Comparison of ENCODE assay signal across 15 cellular contexts in genomic region chr16:30131869-30132475, GRCh38. TPM values are rescaled to one million over a fixed set of nuclear protein-coding genes. Genes with fewer than 3 reads are reported as not detected.
DNase-seq lines count a peak whose midpoint lies in the region; ATAC-seq, FAIRE-seq and TF ChIP-seq lines count a peak whose summit lies in the region.
"Had no signal": no experiment of that assay in that cellular context is flagged by ENCODE, and none has a peak within 500 bp of the region (broad histone marks: within the 10 kb centered on the region; RNA-seq: fewer than 3 reads in every experiment).

No MANE protein-coding gene starts in this region.

- H3K27ac Mint-ChIP-seq in activated CD4-positive, alpha-beta T cell treated with anti-CD3 and anti-CD28 coated beads, Interleukin-2, amount 10 ng/mL, durations not matched to agents 24 days and 14 days, result peak overlapping the region; percentile 51
- H3K27ac Mint-ChIP-seq in activated CD4-positive, alpha-beta T cell treated with anti-CD3 and anti-CD28 coated beads for 36 hours, result no peak overlapping the region
- H3K27ac Mint-ChIP-seq: activated naive CD4-positive, alpha-beta T cell treated with anti-CD3 and anti-CD28 coated beads, Interleukin-2, amount 50 U/mL, for 24 hours; mesothelial cell of epicardium; progenitor cell of endocrine pancreas had no signal

- no peak for DNase-seq in activated CD4-positive, alpha-beta T cell treated with anti-CD3 and anti-CD28 coated beads, Interleukin-2, amount 10 ng/mL, durations not matched to agents 24 days and 14 days
- DNase-seq in activated CD4-positive, alpha-beta T cell treated with anti-CD3 and anti-CD28 coated beads for 36 hours, result no peak
- DNase-seq in NCI-H187 (lab: John Stamatoyannopoulos, UW) (peak; percentile 17 to 65), RPMI8226 (peak; percentile 70), lung (ENCODE audit: low spot score) (no peak), glomerular visceral epithelial cell (ENCODE audit: extremely low spot score) (no peak), iPS-NIHi11 (ENCODE audit: low spot score) (no peak), RCC 7860 (ENCODE audit: low spot score) (no peak)
- DNase-seq: activated CD4-positive, alpha-beta T cell treated with anti-CD3 and anti-CD28 coated beads for 4 hours; erythroblast; Karpas-422 had no signal

- POLR2A ChIA-PET in activated CD4-positive, alpha-beta T cell treated with anti-CD3 and anti-CD28 coated beads for 36 hours (lab: Charles Lee), result no interaction called here

- H3K4me1 Mint-ChIP-seq in activated CD4-positive, alpha-beta T cell treated with anti-CD3 and anti-CD28 coated beads, Interleukin-2, amount 10 ng/mL, durations not matched to agents 24 days and 14 days, result peaks cover 4% of the 10 kb centered on the region
- no peaks in the 10 kb centered on the region for H3K4me1 Mint-ChIP-seq in activated CD4-positive, alpha-beta T cell treated with anti-CD3 and anti-CD28 coated beads for 36 hours
- H3K4me1 Mint-ChIP-seq: mesothelial cell of epicardium had no signal

- TF ChIP-seq CTCF in lung (IDR thresholded peaks at IDR 0.05; ENCODE audit: control extremely low read depth, extremely low read depth), result no peak

- peaks cover 0 to 1% of the 10 kb centered on the region in 2 donors for H3K4me1 ChIP-seq in lung (ENCODE audit: control insufficient read depth in 2 of 2, insufficient read depth in 2 of 2, low read length in 2 of 2)

- no peaks in the 10 kb centered on the region for H3K27me3 Mint-ChIP-seq in activated CD4-positive, alpha-beta T cell treated with anti-CD3 and anti-CD28 coated beads, Interleukin-2, amount 10 ng/mL, durations not matched to agents 24 days and 14 days
- no peaks in the 10 kb centered on the region for H3K27me3 Mint-ChIP-seq in activated CD4-positive, alpha-beta T cell treated with anti-CD3 and anti-CD28 coated beads for 36 hours
- H3K27me3 Mint-ChIP-seq: activated naive CD4-positive, alpha-beta T cell treated with anti-CD3 and anti-CD28 coated beads, Interleukin-2, amount 50 U/mL, for 24 hours; progenitor cell of endocrine pancreas had no signal

- no peaks in the 10 kb centered on the region for H3K9me3 ChIP-seq in lung (ENCODE audit: control insufficient read depth in 2 of 2, insufficient read depth in 1 of 2, low read length in 1 of 2)

- no peaks in the 10 kb centered on the region for H3K9me3 Mint-ChIP-seq in activated CD4-positive, alpha-beta T cell treated with anti-CD3 and anti-CD28 coated beads, Interleukin-2, amount 10 ng/mL, durations not matched to agents 24 days and 14 days
- H3K9me3 Mint-ChIP-seq in activated CD4-positive, alpha-beta T cell treated with anti-CD3 and anti-CD28 coated beads for 36 hours (ENCODE audit: low read depth), result no peaks in the 10 kb centered on the region
- H3K9me3 Mint-ChIP-seq: activated naive CD4-positive, alpha-beta T cell treated with anti-CD3 and anti-CD28 coated beads, Interleukin-2, amount 50 U/mL, for 24 hours; mesothelial cell of epicardium had no signal

- no peaks in the 10 kb centered on the region for H3K27me3 ChIP-seq in lung (ENCODE audit: control insufficient read depth, insufficient read depth)

- H3K4me3 ChIP-seq in lung, result no peak overlapping the region

- no peak for ATAC-seq in activated CD4-positive, alpha-beta T cell treated with anti-CD3 and anti-CD28 coated beads for 36 hours
- peak; percentile 27 for ATAC-seq in lung (ENCODE audit: insufficient read depth, low FRiP score)

- WGBS in lung, 2 donors, result 58 to 79% methylated on average over 4 of the region's 4 CpGs

- no peak for FAIRE-seq in RCC 7860 (lab: Jason Lieb, UNC)

- no peak overlapping the region for H3K4me3 Mint-ChIP-seq in activated CD4-positive, alpha-beta T cell treated with anti-CD3 and anti-CD28 coated beads, Interleukin-2, amount 10 ng/mL, durations not matched to agents 24 days and 14 days
- no peak overlapping the region for H3K4me3 Mint-ChIP-seq in activated CD4-positive, alpha-beta T cell treated with anti-CD3 and anti-CD28 coated beads for 36 hours
- H3K4me3 Mint-ChIP-seq: activated naive CD4-positive, alpha-beta T cell treated with anti-CD3 and anti-CD28 coated beads, Interleukin-2, amount 50 U/mL, for 24 hours; mesothelial cell of epicardium had no signal

- H3K27ac ChIP-seq in lung (ENCODE audit: low read depth in 1 of 2, low read length in 1 of 2), result no peak overlapping the region

- H3K36me3 Mint-ChIP-seq in activated CD4-positive, alpha-beta T cell treated with anti-CD3 and anti-CD28 coated beads, Interleukin-2, amount 10 ng/mL, durations not matched to agents 24 days and 14 days (ENCODE audit: low read depth), result peaks cover 3% of the 10 kb centered on the region
- H3K36me3 Mint-ChIP-seq in activated CD4-positive, alpha-beta T cell treated with anti-CD3 and anti-CD28 coated beads for 36 hours (ENCODE audit: low read depth), result no peaks in the 10 kb centered on the region
- H3K36me3 Mint-ChIP-seq: activated naive CD4-positive, alpha-beta T cell treated with anti-CD3 and anti-CD28 coated beads, Interleukin-2, amount 50 U/mL, for 24 hours; mesothelial cell of epicardium had no signal

- CTCF ChIA-PET in activated CD4-positive, alpha-beta T cell treated with anti-CD3 and anti-CD28 coated beads for 36 hours (lab: Charles Lee), result no interaction called here

- intact Hi-C loops in activated CD4-positive, alpha-beta T cell treated with anti-CD3 and anti-CD28 coated beads, Interleukin-2, amount 10 ng/mL, durations not matched to agents 24 days and 14 days (cut with micrococcal nuclease), result no loop called here
- intact Hi-C loops in activated CD4-positive, alpha-beta T cell treated with anti-CD3 and anti-CD28 coated beads for 36 hours (cut with DNase I, micrococcal nuclease), result no loop called here

- H3K36me3 ChIP-seq in lung (ENCODE audit: control insufficient read depth in 2 of 2, insufficient read depth in 2 of 2, low read length in 2 of 2), result no peaks in the 10 kb centered on the region

RNA-seq across cellular contexts. Expression of gene MAPK3, which starts 9.0 kb away (rescaled TPM):
- total RNA-seq in activated CD4-positive, alpha-beta T cell treated with anti-CD3 and anti-CD28 coated beads, Interleukin-2, amount 10 ng/mL, durations not matched to agents 24 days and 14 days, result 53.9 and 56.4 TPM in 2 replicates
- 10 to 100 TPM; 59.0 to 81.7 TPM for total RNA-seq in activated CD4-positive, alpha-beta T cell treated with anti-CD3 and anti-CD28 coated beads for 36 hours
- total RNA-seq in lung, result 10 to 100 TPM; 50.3 to 96.7 TPM
- 10 to 100 TPM; 65.7 to 83.8 TPM for polyA plus RNA-seq in lung

RNA-seq across cellular contexts. Expression of gene GDPD3, which starts 18.6 kb away (rescaled TPM):
- total RNA-seq in activated CD4-positive, alpha-beta T cell treated with anti-CD3 and anti-CD28 coated beads, Interleukin-2, amount 10 ng/mL, durations not matched to agents 24 days and 14 days, result 6.0 and 6.6 TPM in 2 replicates
- 1 to 10 TPM; 6.1 to 7.0 TPM for total RNA-seq in activated CD4-positive, alpha-beta T cell treated with anti-CD3 and anti-CD28 coated beads for 36 hours
- total RNA-seq in lung, result 1 to 10 TPM; 5.1 to 5.8 TPM
- 1 to 10 TPM; 4.1 to 6.0 TPM for polyA plus RNA-seq in lung

RNA-seq across cellular contexts. Expression of gene YPEL3, which starts 36.0 kb away (rescaled TPM):
- 11.8 and 11.9 TPM in 2 replicates for total RNA-seq in activated CD4-positive, alpha-beta T cell treated with anti-CD3 and anti-CD28 coated beads, Interleukin-2, amount 10 ng/mL, durations not matched to agents 24 days and 14 days
- 10 to 100 TPM; 17.4 to 19.1 TPM for total RNA-seq in activated CD4-positive, alpha-beta T cell treated with anti-CD3 and anti-CD28 coated beads for 36 hours
- total RNA-seq in lung, result 10 to 100 TPM; 56.2 to 69.0 TPM
- 100 to 1,000 TPM; 118 to 208 TPM for polyA plus RNA-seq in lung

RNA-seq across cellular contexts. Expression of gene TBX6, which starts 40.2 kb away (rescaled TPM):
- total RNA-seq in activated CD4-positive, alpha-beta T cell treated with anti-CD3 and anti-CD28 coated beads, Interleukin-2, amount 10 ng/mL, durations not matched to agents 24 days and 14 days, result 2.1 TPM in 2 replicates
- 1 to 10 TPM; 2.7 to 3.0 TPM for total RNA-seq in activated CD4-positive, alpha-beta T cell treated with anti-CD3 and anti-CD28 coated beads for 36 hours
- 1 to 10 TPM in 1 of 2 donors, under 1 TPM in 1; 0.60 to 1.7 TPM for total RNA-seq in lung
- polyA plus RNA-seq in lung, result 1 to 10 TPM; 1.1 to 1.6 TPM
- polyA plus RNA-seq: AG04450 had no signal

RNA-seq across cellular contexts. Expression of gene CORO1A, which starts 51.4 kb away (rescaled TPM):
- total RNA-seq in activated CD4-positive, alpha-beta T cell treated with anti-CD3 and anti-CD28 coated beads, Interleukin-2, amount 10 ng/mL, durations not matched to agents 24 days and 14 days, result 748 and 758 TPM in 2 replicates
- 1,000 to 10,000 TPM in 1 of 2 experiments, 100 to 1,000 TPM in 1; 997 to 1,175 TPM for total RNA-seq in activated CD4-positive, alpha-beta T cell treated with anti-CD3 and anti-CD28 coated beads for 36 hours
- total RNA-seq in lung, result 100 to 1,000 TPM in 1 of 2 donors, 10 to 100 TPM in 1; 47.7 to 143 TPM
- polyA plus RNA-seq in lung, result 100 to 1,000 TPM in 1 of 2 donors, 10 to 100 TPM in 1; 41.8 to 419 TPM

Comparison
In these comparisons a context has a peak if more than half of its experiments do, and no peak if none do; other contexts are left out.
1. DNase-seq: peak in NCI-H187 (2 of 2) and RPMI8226 (single experiment); none in activated CD4-positive, alpha-beta T cell treated with anti-CD3 and anti-CD28 coated beads, Interleukin-2, amount 10 ng/mL, durations not matched to agents 24 days and 14 days (single experiment), activated CD4-positive, alpha-beta T cell treated with anti-CD3 and anti-CD28 coated beads for 36 hours (single experiment), lung (single experiment), glomerular visceral epithelial cell (single experiment), iPS-NIHi11 (single experiment) and RCC 7860 (single experiment).